8 cellular contexts compared by ENCODE assay signal in genomic region chr2:11753886-11754704, GRCh38. TPM values are rescaled to one million over a fixed set of nuclear protein-coding genes. Genes with fewer than 3 reads are reported as not detected.
A peak's percentile ranks its signal among the peaks of the same experiment; 100 is the strongest.
DNase-seq lines count a peak whose midpoint lies in the region; ATAC-seq and TF ChIP-seq lines count a peak whose summit lies in the region.

No MANE protein-coding gene starts in this region.

- H3K4me3 Mint-ChIP-seq in nephron progenitor cell, result peak overlapping the region; percentile 15

- DNase-seq in NB4 (ENCODE audit: low read depth) (peak; percentile 69), coronary artery (ENCODE audit: low spot score) (no peak), nephron progenitor cell (no peak), vagina (ENCODE audit: extremely low spot score in 2 of 2) (no peak), DMS 273 (lab: John Stamatoyannopoulos, UW; ENCODE audit: unreplicated experiment) (no peak)
- peak; percentile 54 for DNase-seq in activated CD4-positive, alpha-beta T cell treated with anti-CD3 and anti-CD28 coated beads for 1 hour

- H3K27ac Mint-ChIP-seq in nephron progenitor cell, result peak overlapping the region; percentile 93

- TF ChIP-seq CTCF in GM12875 (IDR thresholded peaks at IDR 0.05; ENCODE audit: borderline replicate concordance, insufficient read depth, low read depth, low read length) (no peak), NB4 (IDR thresholded peaks at IDR 0.05; ENCODE audit: low read depth, low read length) (no peak), coronary artery (IDR thresholded peaks at IDR 0.05) (no peak), nephron progenitor cell (IDR thresholded peaks at IDR 0.05) (no peak), vagina (IDR thresholded peaks at IDR 0.05) (no peak)

- no peak for TF ChIP-seq POLR2A in NB4 (IDR thresholded peaks at IDR 0.05; ENCODE audit: extremely low read depth, insufficient read length)
- TF ChIP-seq POLR2A in vagina (IDR thresholded peaks at IDR 0.05), result no peak

- H3K9me3 ChIP-seq in vagina, result no peaks in the 10 kb centered on the region

- H3K4me3 ChIP-seq in GM12875 (ENCODE audit: low read depth, low read length) (peak overlapping the region; percentile 28), NB4 (ENCODE audit: low read depth, low read length) (no peak overlapping the region), coronary artery (peak overlapping the region; percentile 50), vagina (no peak overlapping the region)

- peak overlapping the region in 1 of 2 donors; percentile 76 for H3K27ac ChIP-seq in coronary artery
- peak overlapping the region; percentile 42 for H3K27ac ChIP-seq in vagina

- no peaks in the 10 kb centered on the region for H3K27me3 ChIP-seq in vagina

- peaks cover 25% of the 10 kb centered on the region for H3K36me3 Mint-ChIP-seq in nephron progenitor cell (ENCODE audit: low read depth)

- H3K4me1 ChIP-seq in vagina, result peaks cover 43% of the 10 kb centered on the region

- H3K4me1 Mint-ChIP-seq in nephron progenitor cell, result peaks cover 87% of the 10 kb centered on the region

- no peaks in the 10 kb centered on the region for H3K36me3 ChIP-seq in vagina

- peaks cover 4% of the 10 kb centered on the region for H3K27me3 Mint-ChIP-seq in nephron progenitor cell (ENCODE audit: low read depth, poor library complexity)

- intact Hi-C loops in vagina (cut with DNase I), result no loop called here

- ATAC-seq in HG02571 (IDR thresholded peaks at IDR 0.05; ENCODE audit: unreplicated experiment), result peak; percentile 19

- H3K9me3 Mint-ChIP-seq in nephron progenitor cell, result peaks cover 14% of the 10 kb centered on the region

RNA-seq across cellular contexts. Expression of gene LPIN1, which starts 7.7 kb away (rescaled TPM):
- total RNA-seq in vagina, result 67.5 TPM

Comparison
In these comparisons a context has a peak if more than half of its experiments do, and no peak if none do; other contexts are left out.
1. H3K4me3 ChIP-seq: peak in GM12875 (single experiment) and coronary artery (single experiment); none in NB4 (single experiment) and vagina (0 of 2).
2. DNase-seq: peak in NB4 (single experiment) and activated CD4-positive, alpha-beta T cell treated with anti-CD3 and anti-CD28 coated beads for 1 hour (single experiment); none in coronary artery (single experiment), nephron progenitor cell (single experiment), vagina (0 of 2) and DMS 273 (single experiment).